ENCODE assay signal across 9 cellular contexts in genomic region chr1:13520985-13521384, GRCh38. TPM values are rescaled to one million over a fixed set of nuclear protein-coding genes. Genes with fewer than 3 reads are reported as not detected.
"Had no signal": no experiment of that assay in that cellular context is flagged by ENCODE, and none has a peak within 500 bp of the region (broad histone marks: within the 10 kb centered on the region; RNA-seq: fewer than 3 reads in every experiment).

No MANE protein-coding gene starts in this region.

- H2AFZ ChIP-seq: GM23248 had no signal

- H3K4me3 ChIP-seq: GM23248, K562 had no signal

- H3K27ac ChIP-seq: GM23248 had no signal

- DNase-seq: GM23248, GOT3, H9, HCEC 1CT, IMR-90 had no signal

- H3K9ac ChIP-seq: GM23248 had no signal

- ATAC-seq: K562 had no signal

- FAIRE-seq: H54, HTR-8/SVneo, K562 had no signal

RNA-seq across cellular contexts. Expression of gene LRRC38, which starts 7.2 kb away (rescaled TPM):
- total RNA-seq: GM23248, HT-29, IMR-90, K562 had no signal
- polyA plus RNA-seq: GM23248, IMR-90, K562 had no signal
